27 cellular contexts compared by ENCODE assay signal in genomic region chr2:219868635-219869034, GRCh38.
"Had no signal": no experiment of that assay in that cellular context is flagged by ENCODE, and none has a peak within 500 bp of the region (broad histone marks: within the 10 kb centered on the region; RNA-seq: fewer than 3 reads in every experiment).

No MANE protein-coding gene starts in this region.

- H3K27me3 Mint-ChIP-seq: activated CD4-positive, alpha-beta memory T cell treated with anti-CD3 and anti-CD28 coated beads, Interleukin-2, amount 10 ng/mL, durations not matched to agents 7 days and 5 days; activated CD4-positive, alpha-beta T cell treated with anti-CD3 and anti-CD28 coated beads, Interleukin-2, amount 10 ng/mL, durations not matched to agents 7 days and 5 days; activated naive CD8-positive, alpha-beta T cell; activated T-cell treated with anti-CD3 and anti-CD28 coated beads, Interleukin-2, amount 50 U/mL, for 24 hours had no signal

- H3K4me1 ChIP-seq: esophagus squamous epithelium, gastroesophageal sphincter had no signal

- H3K4me3 ChIP-seq: esophagus squamous epithelium, gastroesophageal sphincter had no signal

- DNase-seq: activated CD4-positive, alpha-beta memory T cell treated with anti-CD3 and anti-CD28 coated beads, Interleukin-2, amount 10 ng/mL, durations not matched to agents 7 days and 5 days; activated CD4-positive, alpha-beta T cell treated with anti-CD3 and anti-CD28 coated beads for 1 hour; activated CD4-positive, alpha-beta T cell treated with anti-CD3 and anti-CD28 coated beads for 4 hours; activated CD4-positive, alpha-beta T cell treated with anti-CD3 and anti-CD28 coated beads, Interleukin-2, amount 10 ng/mL, durations not matched to agents 7 days and 5 days; activated CD4-positive, alpha-beta T cell treated with anti-CD3 and anti-CD28 coated beads, Interleukin-2, amount 50 U/mL, for 4 hours; activated CD8-positive, alpha-beta memory T cell treated with anti-CD3 and anti-CD28 coated beads, Interleukin-2, amount 50 U/mL, for 48 hours; activated gamma-delta T cell; activated naive CD4-positive, alpha-beta T cell; activated naive CD4-positive, alpha-beta T cell treated with anti-CD3 and anti-CD28 coated beads, Interleukin-2, amount 50 U/mL, for 16 hours; activated T-cell treated with anti-CD3 and anti-CD28 coated beads for 4 hours; activated T-cell treated with anti-CD3 and anti-CD28 coated beads, Interleukin-2, amount 50 U/mL, for 24 hours; activated T-cell treated with anti-CD3 and anti-CD28 coated beads, Interleukin-2, amount 50 U/mL, for 72 hours; amniotic stem cell; anterior cingulate cortex; brain microvascular endothelial cell; caudate nucleus; cortex of kidney; dermis blood vessel endothelial cell; effector CD4-positive, alpha-beta T cell; esophagus squamous epithelium; foreskin melanocyte; hippocampal formation; T-helper 2 cell had no signal

- H3K9me3 Mint-ChIP-seq: activated CD4-positive, alpha-beta memory T cell treated with anti-CD3 and anti-CD28 coated beads, Interleukin-2, amount 10 ng/mL, durations not matched to agents 7 days and 5 days; activated CD4-positive, alpha-beta T cell treated with anti-CD3 and anti-CD28 coated beads, Interleukin-2, amount 10 ng/mL, durations not matched to agents 7 days and 5 days; activated T-cell treated with anti-CD3 and anti-CD28 coated beads, Interleukin-2, amount 50 U/mL, for 24 hours; activated T-cell treated with anti-CD3 and anti-CD28 coated beads, Interleukin-2, amount 50 U/mL, for 72 hours; WTC11 had no signal

- H3K27ac Mint-ChIP-seq: activated CD4-positive, alpha-beta memory T cell treated with anti-CD3 and anti-CD28 coated beads, Interleukin-2, amount 10 ng/mL, durations not matched to agents 7 days and 5 days; activated CD4-positive, alpha-beta T cell treated with anti-CD3 and anti-CD28 coated beads, Interleukin-2, amount 10 ng/mL, durations not matched to agents 7 days and 5 days; activated naive CD8-positive, alpha-beta T cell; activated T-cell treated with anti-CD3 and anti-CD28 coated beads, Interleukin-2, amount 50 U/mL, for 24 hours; activated T-cell treated with anti-CD3 and anti-CD28 coated beads, Interleukin-2, amount 50 U/mL, for 72 hours; WTC11 had no signal

- H3K27ac ChIP-seq: brain microvascular endothelial cell, epithelial cell of prostate, esophagus squamous epithelium, gastroesophageal sphincter had no signal

- H3K4me1 Mint-ChIP-seq: activated CD4-positive, alpha-beta memory T cell treated with anti-CD3 and anti-CD28 coated beads, Interleukin-2, amount 10 ng/mL, durations not matched to agents 7 days and 5 days; activated CD4-positive, alpha-beta T cell treated with anti-CD3 and anti-CD28 coated beads, Interleukin-2, amount 10 ng/mL, durations not matched to agents 7 days and 5 days had no signal

- ATAC-seq: activated T-cell treated with anti-CD3 and anti-CD28 coated beads, Interleukin-2, amount 50 U/mL, for 72 hours; gastroesophageal sphincter; WTC11 had no signal

- H3K9me3 ChIP-seq: esophagus squamous epithelium had no signal

- H3K36me3 ChIP-seq: brain microvascular endothelial cell, esophagus squamous epithelium, gastroesophageal sphincter had no signal

- H3K4me3 Mint-ChIP-seq: activated CD4-positive, alpha-beta memory T cell treated with anti-CD3 and anti-CD28 coated beads, Interleukin-2, amount 10 ng/mL, durations not matched to agents 7 days and 5 days; activated CD4-positive, alpha-beta T cell treated with anti-CD3 and anti-CD28 coated beads, Interleukin-2, amount 10 ng/mL, durations not matched to agents 7 days and 5 days; activated naive CD8-positive, alpha-beta T cell; activated T-cell treated with anti-CD3 and anti-CD28 coated beads, Interleukin-2, amount 50 U/mL, for 24 hours; activated T-cell treated with anti-CD3 and anti-CD28 coated beads, Interleukin-2, amount 50 U/mL, for 72 hours; WTC11 had no signal

- H3K36me3 Mint-ChIP-seq: activated naive CD8-positive, alpha-beta T cell; WTC11 had no signal

- H3K27me3 ChIP-seq: brain microvascular endothelial cell, esophagus squamous epithelium, gastroesophageal sphincter had no signal
